In genomic region chr19:45506991-45507863, GRCh38 we compare ENCODE assay signal across 1 cellular context.
A peak's percentile ranks its signal among the peaks of the same experiment; 100 is the strongest.
TF ChIP-seq lines count a peak whose summit lies in the region.

Gene VASP, plus strand, starts transcription at chr19:45507479. Its CDS starts 293 bp downstream, at chr19:45507772.

TF ChIP-seq in K562, 482 proteins besides CTCF, POLR2A, EP300 and RAD21 (continued from another document and continues in another):
- TF ChIP-seq, protein P1, sequence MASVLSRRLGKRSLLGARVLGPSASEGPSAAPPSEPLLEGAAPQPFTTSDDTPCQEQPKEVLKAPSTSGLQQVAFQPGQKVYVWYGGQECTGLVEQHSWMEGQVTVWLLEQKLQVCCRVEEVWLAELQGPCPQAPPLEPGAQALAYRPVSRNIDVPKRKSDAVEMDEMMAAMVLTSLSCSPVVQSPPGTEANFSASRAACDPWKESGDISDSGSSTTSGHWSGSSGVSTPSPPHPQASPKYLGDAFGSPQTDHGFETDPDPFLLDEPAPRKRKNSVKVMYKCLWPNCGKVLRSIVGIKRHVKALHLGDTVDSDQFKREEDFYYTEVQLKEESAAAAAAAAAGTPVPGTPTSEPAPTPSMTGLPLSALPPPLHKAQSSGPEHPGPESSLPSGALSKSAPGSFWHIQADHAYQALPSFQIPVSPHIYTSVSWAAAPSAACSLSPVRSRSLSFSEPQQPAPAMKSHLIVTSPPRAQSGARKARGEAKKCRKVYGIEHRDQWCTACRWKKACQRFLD (CRISPR knock-in tag; IDR thresholded peaks at IDR 0.05) = no peak; the same call in 1 of the 2 replicates
- TF ChIP-seq ERF (CRISPR knock-in tag; IDR thresholded peaks at IDR 0.05) (peak; percentile 43; the same call in 1 of the 2 replicates), ASH1L (IDR thresholded peaks at IDR 0.05; ENCODE audit: borderline replicate concordance, low read depth, partially characterized antibody) (no peak), DNMT1 (IDR thresholded peaks at IDR 0.05) (no peak), GTF2A2 (tag; IDR thresholded peaks at IDR 0.05) (no peak), FOS (IDR thresholded peaks at IDR 0.05; ENCODE audit: extremely low read depth, insufficient read length) (no peak), ZNF766 (CRISPR knock-in tag; conservative IDR thresholded peaks at IDR 0.05) (no peak), POLR2H (tag; IDR thresholded peaks at IDR 0.05; ENCODE audit: low read depth) (peak; percentile 90), NFE2 (IDR thresholded peaks at IDR 0.05; ENCODE audit: low read depth) (no peak), FOXP1 (CRISPR knock-in tag; IDR thresholded peaks at IDR 0.05) (no peak), HEY1 (CRISPR knock-in tag; IDR thresholded peaks at IDR 0.05; ENCODE audit: borderline replicate concordance) (no peak), XRCC5 (IDR thresholded peaks at IDR 0.05; ENCODE audit: low read depth, low read length) (peak; percentile 80; the same call in 1 of the 2 replicates), CHCHD3 (CRISPR knock-in tag; IDR thresholded peaks at IDR 0.05) (no peak), GABPB2 (CRISPR knock-in tag; conservative IDR thresholded peaks at IDR 0.05) (no peak), POU5F1 (IDR thresholded peaks at IDR 0.05; ENCODE audit: borderline replicate concordance, low read depth, low read length, partially characterized antibody) (no peak), RBFOX2 (IDR thresholded peaks at IDR 0.05; ENCODE audit: low read depth, low read length) (peak; percentile 94), KHSRP (IDR thresholded peaks at IDR 0.05) (no peak), TRIM24 (IDR thresholded peaks at IDR 0.05) (no peak), MBD1 (CRISPR knock-in tag; IDR thresholded peaks at IDR 0.05) (no peak), KAT7 (CRISPR knock-in tag; IDR thresholded peaks at IDR 0.05; ENCODE audit: borderline replicate concordance) (peak; percentile 68; the same call in 1 of the 2 replicates), ZFP36 (IDR thresholded peaks at IDR 0.05; ENCODE audit: low read depth, low read length, partially characterized antibody) (no peak), MAFK (IDR thresholded peaks at IDR 0.05; ENCODE audit: low read length) (no peak), JUND (IDR thresholded peaks at IDR 0.05; ENCODE audit: borderline replicate concordance, low read depth, low read length) (peak; percentile 88), JUND (tag; IDR thresholded peaks at IDR 0.05; ENCODE audit: borderline replicate concordance, low read depth, low read length) (no peak; the same call in 2 of the 3 replicates), MCM5 (IDR thresholded peaks at IDR 0.05; ENCODE audit: low read depth) (no peak), MIER1 (IDR thresholded peaks at IDR 0.05; ENCODE audit: low read depth) (no peak), CBX5 (IDR thresholded peaks at IDR 0.05; ENCODE audit: borderline replicate concordance, low read depth) (no peak), PURB (CRISPR knock-in tag; IDR thresholded peaks at IDR 0.05; ENCODE audit: low read depth) (no peak), ZNF217 (CRISPR knock-in tag; IDR thresholded peaks at IDR 0.05) (no peak), CREM (IDR thresholded peaks at IDR 0.05; ENCODE audit: low read depth) (peak; percentile 52; the same call in 1 of the 2 replicates), ILF3 (IDR thresholded peaks at IDR 0.05; ENCODE audit: borderline replicate concordance) (no peak; the same call in 1 of the 2 replicates), KDM1A (IDR thresholded peaks at IDR 0.05) (no peak), TCF7 (IDR thresholded peaks at IDR 0.05; ENCODE audit: borderline replicate concordance) (no peak), BRD9 (IDR thresholded peaks at IDR 0.05; ENCODE audit: low read depth, partially characterized antibody) (no peak), CREBBP (IDR thresholded peaks at IDR 0.05; ENCODE audit: low read depth, low read length) (no peak), OTX1 (CRISPR knock-in tag; IDR thresholded peaks at IDR 0.05) (no peak), MYNN (IDR thresholded peaks at IDR 0.05) (peak; percentile 43; the same call in 1 of the 2 replicates), MYNN (CRISPR knock-in tag; IDR thresholded peaks at IDR 0.05) (no peak), NFRKB (IDR thresholded peaks at IDR 0.05; ENCODE audit: low read depth) (peak; percentile 76), TRIM28 (IDR thresholded peaks at IDR 0.05) (no peak), ZC3H11A (IDR thresholded peaks at IDR 0.05; ENCODE audit: low read depth, low read length) (no peak), CEBPG (CRISPR knock-in tag; IDR thresholded peaks at IDR 0.05) (no peak), CEBPG (tag; conservative IDR thresholded peaks at IDR 0.05 in 1 of 2, IDR thresholded peaks at IDR 0.05 in 1 of 2) (no peak), HMBOX1 (IDR thresholded peaks at IDR 0.05) (no peak), ETV5 (CRISPR knock-in tag; IDR thresholded peaks at IDR 0.05; ENCODE audit: low read depth) (no peak; the same call in 1 of the 2 replicates), CTBP1 (IDR thresholded peaks at IDR 0.05; ENCODE audit: borderline replicate concordance) (peak; percentile 68; the same call in 1 of the 2 replicates)
- TF ChIP-seq, protein P2, sequence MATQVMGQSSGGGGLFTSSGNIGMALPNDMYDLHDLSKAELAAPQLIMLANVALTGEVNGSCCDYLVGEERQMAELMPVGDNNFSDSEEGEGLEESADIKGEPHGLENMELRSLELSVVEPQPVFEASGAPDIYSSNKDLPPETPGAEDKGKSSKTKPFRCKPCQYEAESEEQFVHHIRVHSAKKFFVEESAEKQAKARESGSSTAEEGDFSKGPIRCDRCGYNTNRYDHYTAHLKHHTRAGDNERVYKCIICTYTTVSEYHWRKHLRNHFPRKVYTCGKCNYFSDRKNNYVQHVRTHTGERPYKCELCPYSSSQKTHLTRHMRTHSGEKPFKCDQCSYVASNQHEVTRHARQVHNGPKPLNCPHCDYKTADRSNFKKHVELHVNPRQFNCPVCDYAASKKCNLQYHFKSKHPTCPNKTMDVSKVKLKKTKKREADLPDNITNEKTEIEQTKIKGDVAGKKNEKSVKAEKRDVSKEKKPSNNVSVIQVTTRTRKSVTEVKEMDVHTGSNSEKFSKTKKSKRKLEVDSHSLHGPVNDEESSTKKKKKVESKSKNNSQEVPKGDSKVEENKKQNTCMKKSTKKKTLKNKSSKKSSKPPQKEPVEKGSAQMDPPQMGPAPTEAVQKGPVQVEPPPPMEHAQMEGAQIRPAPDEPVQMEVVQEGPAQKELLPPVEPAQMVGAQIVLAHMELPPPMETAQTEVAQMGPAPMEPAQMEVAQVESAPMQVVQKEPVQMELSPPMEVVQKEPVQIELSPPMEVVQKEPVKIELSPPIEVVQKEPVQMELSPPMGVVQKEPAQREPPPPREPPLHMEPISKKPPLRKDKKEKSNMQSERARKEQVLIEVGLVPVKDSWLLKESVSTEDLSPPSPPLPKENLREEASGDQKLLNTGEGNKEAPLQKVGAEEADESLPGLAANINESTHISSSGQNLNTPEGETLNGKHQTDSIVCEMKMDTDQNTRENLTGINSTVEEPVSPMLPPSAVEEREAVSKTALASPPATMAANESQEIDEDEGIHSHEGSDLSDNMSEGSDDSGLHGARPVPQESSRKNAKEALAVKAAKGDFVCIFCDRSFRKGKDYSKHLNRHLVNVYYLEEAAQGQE (CRISPR knock-in tag; IDR thresholded peaks at IDR 0.05; ENCODE audit: low read depth) = no peak
- TF ChIP-seq, protein P3, sequence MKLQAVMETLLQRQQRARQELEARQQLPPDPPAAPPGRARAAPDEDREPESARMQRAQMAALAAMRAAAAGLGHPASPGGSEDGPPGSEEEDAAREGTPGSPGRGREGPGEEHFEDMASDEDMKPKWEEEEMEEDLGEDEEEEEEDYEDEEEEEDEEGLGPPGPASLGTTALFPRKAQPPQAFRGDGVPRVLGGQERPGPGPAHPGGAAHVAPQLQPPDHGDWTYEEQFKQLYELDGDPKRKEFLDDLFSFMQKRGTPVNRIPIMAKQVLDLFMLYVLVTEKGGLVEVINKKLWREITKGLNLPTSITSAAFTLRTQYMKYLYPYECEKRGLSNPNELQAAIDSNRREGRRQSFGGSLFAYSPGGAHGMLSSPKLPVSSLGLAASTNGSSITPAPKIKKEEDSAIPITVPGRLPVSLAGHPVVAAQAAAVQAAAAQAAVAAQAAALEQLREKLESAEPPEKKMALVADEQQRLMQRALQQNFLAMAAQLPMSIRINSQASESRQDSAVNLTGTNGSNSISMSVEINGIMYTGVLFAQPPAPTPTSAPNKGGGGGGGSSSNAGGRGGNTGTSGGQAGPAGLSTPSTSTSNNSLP (IDR thresholded peaks at IDR 0.05; ENCODE audit: borderline replicate concordance, low read depth, low read length) = no peak
- TF ChIP-seq, protein P4, sequence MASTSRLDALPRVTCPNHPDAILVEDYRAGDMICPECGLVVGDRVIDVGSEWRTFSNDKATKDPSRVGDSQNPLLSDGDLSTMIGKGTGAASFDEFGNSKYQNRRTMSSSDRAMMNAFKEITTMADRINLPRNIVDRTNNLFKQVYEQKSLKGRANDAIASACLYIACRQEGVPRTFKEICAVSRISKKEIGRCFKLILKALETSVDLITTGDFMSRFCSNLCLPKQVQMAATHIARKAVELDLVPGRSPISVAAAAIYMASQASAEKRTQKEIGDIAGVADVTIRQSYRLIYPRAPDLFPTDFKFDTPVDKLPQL (IDR thresholded peaks at IDR 0.05; ENCODE audit: extremely low read depth, insufficient read length) = no peak
- TF ChIP-seq, protein P5, sequence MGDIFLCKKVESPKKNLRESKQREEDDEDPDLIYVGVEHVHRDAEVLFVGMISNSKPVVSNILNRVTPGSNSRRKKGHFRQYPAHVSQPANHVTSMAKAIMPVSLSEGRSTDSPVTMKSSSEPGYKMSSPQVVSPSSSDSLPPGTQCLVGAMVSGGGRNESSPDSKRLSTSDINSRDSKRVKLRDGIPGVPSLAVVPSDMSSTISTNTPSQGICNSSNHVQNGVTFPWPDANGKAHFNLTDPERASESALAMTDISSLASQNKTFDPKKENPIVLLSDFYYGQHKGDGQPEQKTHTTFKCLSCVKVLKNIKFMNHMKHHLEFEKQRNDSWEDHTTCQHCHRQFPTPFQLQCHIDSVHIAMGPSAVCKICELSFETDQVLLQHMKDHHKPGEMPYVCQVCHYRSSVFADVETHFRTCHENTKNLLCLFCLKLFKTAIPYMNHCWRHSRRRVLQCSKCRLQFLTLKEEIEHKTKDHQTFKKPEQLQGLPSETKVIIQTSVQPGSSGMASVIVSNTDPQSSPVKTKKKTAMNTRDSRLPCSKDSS (IDR thresholded peaks at IDR 0.05; ENCODE audit: low read depth, partially characterized antibody) = no peak
- TF ChIP-seq, protein P6, sequence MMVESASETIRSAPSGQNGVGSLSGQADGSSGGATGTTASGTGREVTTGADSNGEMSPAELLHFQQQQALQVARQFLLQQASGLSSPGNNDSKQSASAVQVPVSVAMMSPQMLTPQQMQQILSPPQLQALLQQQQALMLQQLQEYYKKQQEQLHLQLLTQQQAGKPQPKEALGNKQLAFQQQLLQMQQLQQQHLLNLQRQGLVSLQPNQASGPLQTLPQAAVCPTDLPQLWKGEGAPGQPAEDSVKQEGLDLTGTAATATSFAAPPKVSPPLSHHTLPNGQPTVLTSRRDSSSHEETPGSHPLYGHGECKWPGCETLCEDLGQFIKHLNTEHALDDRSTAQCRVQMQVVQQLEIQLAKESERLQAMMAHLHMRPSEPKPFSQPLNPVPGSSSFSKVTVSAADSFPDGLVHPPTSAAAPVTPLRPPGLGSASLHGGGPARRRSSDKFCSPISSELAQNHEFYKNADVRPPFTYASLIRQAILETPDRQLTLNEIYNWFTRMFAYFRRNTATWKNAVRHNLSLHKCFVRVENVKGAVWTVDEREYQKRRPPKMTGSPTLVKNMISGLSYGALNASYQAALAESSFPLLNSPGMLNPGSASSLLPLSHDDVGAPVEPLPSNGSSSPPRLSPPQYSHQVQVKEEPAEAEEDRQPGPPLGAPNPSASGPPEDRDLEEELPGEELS (CRISPR knock-in tag; IDR thresholded peaks at IDR 0.05; ENCODE audit: borderline replicate concordance) = peak; percentile 19; the same call in 1 of the 2 replicates
- TF ChIP-seq, protein P7, sequence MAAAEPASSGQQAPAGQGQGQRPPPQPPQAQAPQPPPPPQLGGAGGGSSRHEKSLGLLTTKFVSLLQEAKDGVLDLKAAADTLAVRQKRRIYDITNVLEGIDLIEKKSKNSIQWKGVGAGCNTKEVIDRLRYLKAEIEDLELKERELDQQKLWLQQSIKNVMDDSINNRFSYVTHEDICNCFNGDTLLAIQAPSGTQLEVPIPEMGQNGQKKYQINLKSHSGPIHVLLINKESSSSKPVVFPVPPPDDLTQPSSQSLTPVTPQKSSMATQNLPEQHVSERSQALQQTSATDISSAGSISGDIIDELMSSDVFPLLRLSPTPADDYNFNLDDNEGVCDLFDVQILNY (CRISPR knock-in tag; IDR thresholded peaks at IDR 0.05) = no peak
- TF ChIP-seq, protein P8, sequence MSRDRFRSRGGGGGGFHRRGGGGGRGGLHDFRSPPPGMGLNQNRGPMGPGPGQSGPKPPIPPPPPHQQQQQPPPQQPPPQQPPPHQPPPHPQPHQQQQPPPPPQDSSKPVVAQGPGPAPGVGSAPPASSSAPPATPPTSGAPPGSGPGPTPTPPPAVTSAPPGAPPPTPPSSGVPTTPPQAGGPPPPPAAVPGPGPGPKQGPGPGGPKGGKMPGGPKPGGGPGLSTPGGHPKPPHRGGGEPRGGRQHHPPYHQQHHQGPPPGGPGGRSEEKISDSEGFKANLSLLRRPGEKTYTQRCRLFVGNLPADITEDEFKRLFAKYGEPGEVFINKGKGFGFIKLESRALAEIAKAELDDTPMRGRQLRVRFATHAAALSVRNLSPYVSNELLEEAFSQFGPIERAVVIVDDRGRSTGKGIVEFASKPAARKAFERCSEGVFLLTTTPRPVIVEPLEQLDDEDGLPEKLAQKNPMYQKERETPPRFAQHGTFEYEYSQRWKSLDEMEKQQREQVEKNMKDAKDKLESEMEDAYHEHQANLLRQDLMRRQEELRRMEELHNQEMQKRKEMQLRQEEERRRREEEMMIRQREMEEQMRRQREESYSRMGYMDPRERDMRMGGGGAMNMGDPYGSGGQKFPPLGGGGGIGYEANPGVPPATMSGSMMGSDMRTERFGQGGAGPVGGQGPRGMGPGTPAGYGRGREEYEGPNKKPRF (IDR thresholded peaks at IDR 0.05; ENCODE audit: low read depth, low read length) = no peak
